In genomic region chr15:68244235-68244634, GRCh38 we compare ENCODE assay signal across 38 cellular contexts.
"Had no signal": no experiment of that assay in that cellular context is flagged by ENCODE, and none has a peak within 500 bp of the region (broad histone marks: within the 10 kb centered on the region; RNA-seq: fewer than 3 reads in every experiment).

No MANE protein-coding gene starts in this region.

- H3K4me3 ChIP-seq: adrenal gland, ascending aorta, body of pancreas, breast epithelium, cardiac muscle cell had no signal

- H3K27ac ChIP-seq: adrenal gland, ascending aorta, body of pancreas, brain microvascular endothelial cell, breast epithelium, cardiac muscle cell had no signal

- H3K27me3 Mint-ChIP-seq: activated T-cell treated with anti-CD3 and anti-CD28 coated beads, Interleukin-2, amount 50 U/mL, for 24 hours had no signal

- H3K4me1 ChIP-seq: adrenal gland, ascending aorta, body of pancreas, breast epithelium had no signal

- DNase-seq: activated effector memory CD4-positive, alpha-beta T cell treated with anti-CD3 and anti-CD28 coated beads, Interleukin-2, amount 50 U/mL, for 16 hours; activated effector memory CD4-positive, alpha-beta T cell treated with Interleukin-2 at 50 U/mL for 16 hours; activated gamma-delta T cell; activated gamma-delta T cell treated with Interleukin-2 at 50 U/mL for 16 hours; activated naive CD4-positive, alpha-beta T cell; activated naive CD4-positive, alpha-beta T cell treated with anti-CD3 and anti-CD28 coated beads for 36 hours; activated naive CD4-positive, alpha-beta T cell treated with anti-CD3 and anti-CD28 coated beads, Interleukin-2, amount 10 ng/mL, durations not matched to agents 7 days and 5 days; activated naive CD4-positive, alpha-beta T cell treated with anti-CD3 and anti-CD28 coated beads, Interleukin-2, amount 50 U/mL, for 16 hours; activated naive CD4-positive, alpha-beta T cell treated with Interleukin-2 at 50 U/mL for 16 hours; activated naive CD8-positive, alpha-beta T cell treated with anti-CD3 and anti-CD28 coated beads for 36 hours; activated naive CD8-positive, alpha-beta T cell treated with anti-CD3 and anti-CD28 coated beads, Interleukin-2, amount 10 ng/mL, durations not matched to agents 7 days and 5 days; activated T-cell treated with anti-CD3 and anti-CD28 coated beads, Interleukin-2, amount 50 U/mL, for 1 hour; activated T-cell treated with anti-CD3 and anti-CD28 coated beads, Interleukin-2, amount 50 U/mL, for 24 hours; activated T-cell treated with anti-CD3 and anti-CD28 coated beads, Interleukin-2, amount 50 U/mL, for 4 hours; activated T-cell treated with anti-CD3 and anti-CD28 coated beads, Interleukin-2, amount 50 U/mL, for 48 hours; activated T-cell treated with anti-CD3 and anti-CD28 coated beads, Interleukin-2, amount 50 U/mL, for 72 hours; adrenal gland; amniotic stem cell; amygdala; anterior cingulate cortex; aorta; body of pancreas; brain microvascular endothelial cell; caudate nucleus; central memory CD4-positive, alpha-beta T cell; cerebellar nuclear complex had no signal

- ATAC-seq: activated T-cell treated with anti-CD3 and anti-CD28 coated beads, Interleukin-2, amount 50 U/mL, for 4 hours; activated T-cell treated with anti-CD3 and anti-CD28 coated beads, Interleukin-2, amount 50 U/mL, for 72 hours; activated T-helper 17 cell treated with anti-CD3 and anti-CD28 coated beads, Interleukin-2, amount 50 U/mL, for 72 hours; body of pancreas had no signal

- H3K4me3 Mint-ChIP-seq: activated naive CD4-positive, alpha-beta T cell treated with anti-CD3 and anti-CD28 coated beads for 36 hours; activated naive CD4-positive, alpha-beta T cell treated with anti-CD3 and anti-CD28 coated beads, Interleukin-2, amount 10 ng/mL, durations not matched to agents 7 days and 5 days; activated naive CD8-positive, alpha-beta T cell; activated naive CD8-positive, alpha-beta T cell treated with anti-CD3 and anti-CD28 coated beads for 36 hours; activated naive CD8-positive, alpha-beta T cell treated with anti-CD3 and anti-CD28 coated beads, Interleukin-2, amount 10 ng/mL, durations not matched to agents 7 days and 5 days; activated T-cell treated with anti-CD3 and anti-CD28 coated beads, Interleukin-2, amount 50 U/mL, for 24 hours; activated T-cell treated with anti-CD3 and anti-CD28 coated beads, Interleukin-2, amount 50 U/mL, for 4 hours; activated T-cell treated with anti-CD3 and anti-CD28 coated beads, Interleukin-2, amount 50 U/mL, for 72 hours; activated T-helper 1 cell treated with anti-CD3 and anti-CD28 coated beads, Interleukin-12 subunit alpha, Interleukin-12 subunit beta, Interleukin-2, Interleukin-4 antibody, amounts not matched to agents 30 ng/mL and 10 ng/mL and 1 ng/mL, durations not matched to agents 14 hours and 24 hours and 36 hours; activated T-helper 17 cell treated with anti-CD3 and anti-CD28 coated beads, Interleukin-2, amount 50 U/mL, for 72 hours; brain; central memory CD8-positive, alpha-beta T cell had no signal

- H3K4me1 Mint-ChIP-seq: activated naive CD4-positive, alpha-beta T cell treated with anti-CD3 and anti-CD28 coated beads, Interleukin-2, amount 10 ng/mL, durations not matched to agents 7 days and 5 days; activated naive CD8-positive, alpha-beta T cell treated with anti-CD3 and anti-CD28 coated beads for 36 hours; activated naive CD8-positive, alpha-beta T cell treated with anti-CD3 and anti-CD28 coated beads, Interleukin-2, amount 10 ng/mL, durations not matched to agents 7 days and 5 days; activated T-helper 17 cell treated with anti-CD3 and anti-CD28 coated beads, Interleukin-2, amount 50 U/mL, for 72 hours; brain; central memory CD8-positive, alpha-beta T cell had no signal

- H3K27me3 ChIP-seq: adrenal gland, ascending aorta, body of pancreas, brain microvascular endothelial cell, breast epithelium, cardiac muscle cell had no signal

- H3K9me3 ChIP-seq: body of pancreas had no signal

- H3K36me3 ChIP-seq: adrenal gland, ascending aorta, brain microvascular endothelial cell, breast epithelium, cardiac muscle cell had no signal

- FAIRE-seq: astrocyte, bronchial epithelial cell, colon had no signal

- H3K27ac Mint-ChIP-seq: activated naive CD4-positive, alpha-beta T cell treated with anti-CD3 and anti-CD28 coated beads for 36 hours; activated naive CD4-positive, alpha-beta T cell treated with anti-CD3 and anti-CD28 coated beads, Interleukin-2, amount 10 ng/mL, durations not matched to agents 7 days and 5 days; activated naive CD8-positive, alpha-beta T cell; activated naive CD8-positive, alpha-beta T cell treated with anti-CD3 and anti-CD28 coated beads for 36 hours; activated naive CD8-positive, alpha-beta T cell treated with anti-CD3 and anti-CD28 coated beads, Interleukin-2, amount 10 ng/mL, durations not matched to agents 7 days and 5 days; activated T-cell treated with anti-CD3 and anti-CD28 coated beads, Interleukin-2, amount 50 U/mL, for 24 hours; activated T-cell treated with anti-CD3 and anti-CD28 coated beads, Interleukin-2, amount 50 U/mL, for 72 hours; activated T-helper 1 cell treated with anti-CD3 and anti-CD28 coated beads, Interleukin-12 subunit alpha, Interleukin-12 subunit beta, Interleukin-2, Interleukin-4 antibody, amounts not matched to agents 30 ng/mL and 10 ng/mL and 1 ng/mL, durations not matched to agents 14 hours and 24 hours and 36 hours; activated T-helper 17 cell treated with anti-CD3 and anti-CD28 coated beads, Interleukin-2, amount 50 U/mL, for 72 hours; activated T-helper 2 cell treated with anti-CD3 and anti-CD28 coated beads, Interferon-gamma antibody, Interleukin-2, Interleukin-4, amounts not matched to agents 10 μg/mL and 5 μg/mL and 100 μg/mL, durations not matched to agents 14 hours and 24 hours and 36 hours; brain had no signal
